11 cellular contexts compared by ENCODE assay signal in the genomic region with DNA sequence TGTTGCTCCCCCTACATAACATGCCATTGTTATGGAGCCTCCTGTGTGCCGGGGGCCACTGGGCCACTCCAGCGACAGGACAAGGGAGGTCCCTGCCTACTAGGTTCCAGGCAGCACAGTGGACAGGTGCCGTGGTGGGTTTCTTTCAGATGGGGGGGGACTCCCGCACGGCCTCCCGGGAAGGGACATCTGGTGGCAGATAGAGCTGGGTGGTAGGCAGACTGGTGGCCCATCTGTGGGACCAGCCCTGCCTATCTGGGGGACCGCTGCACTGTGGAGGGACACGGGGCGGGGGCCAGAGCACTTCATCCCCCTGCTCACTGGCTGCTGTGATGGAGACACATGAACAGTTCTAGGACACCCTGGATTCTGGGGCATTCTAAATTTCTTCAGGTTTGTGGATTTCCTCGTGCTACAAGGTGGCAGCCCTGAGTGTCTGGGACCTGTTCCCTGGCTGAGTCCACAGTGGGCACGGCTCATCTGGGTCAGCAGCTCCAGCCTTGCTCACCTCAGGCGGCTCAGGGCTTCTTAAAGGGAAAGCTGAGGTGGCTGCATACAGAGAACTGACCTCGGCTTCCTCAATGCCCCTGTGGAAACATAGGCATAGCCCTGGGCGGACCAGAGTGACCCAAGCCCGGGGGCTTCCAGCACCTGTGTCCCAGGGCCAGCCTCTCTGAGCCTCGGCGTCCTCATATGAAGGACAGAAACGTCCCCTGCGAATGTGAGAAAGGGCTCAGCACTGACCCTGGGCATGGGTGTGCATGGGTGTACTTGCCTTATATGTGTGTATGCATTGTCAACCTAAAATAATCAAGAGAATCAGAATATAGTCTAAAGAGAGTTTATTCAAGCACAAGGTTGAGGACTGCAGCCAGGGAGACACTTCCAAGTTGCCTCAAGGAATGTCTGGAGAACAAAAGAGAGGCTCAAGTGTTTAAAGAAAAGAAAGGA. TPM values are rescaled to one million over a fixed set of nuclear protein-coding genes. Genes with fewer than 3 reads are reported as not detected.
DNase-seq lines count a peak whose midpoint lies in the region; ATAC-seq, FAIRE-seq and TF ChIP-seq lines count a peak whose summit lies in the region.
"Had no signal": no experiment of that assay in that cellular context is flagged by ENCODE, and none has a peak within 500 bp of the region (broad histone marks: within the 10 kb centered on the region; RNA-seq: fewer than 3 reads in every experiment).

No MANE protein-coding gene starts in this region.

- no peaks in the 10 kb centered on the region for H3K79me2 ChIP-seq in astrocyte (ENCODE audit: insufficient read depth, low read length)

- H3K4me3 Mint-ChIP-seq in CD4-positive, alpha-beta T cell: peak overlapping the region; percentile 94
- H3K4me3 Mint-ChIP-seq in IgD-negative memory B cell: peak overlapping the region in 3 of 4 donors; percentile 76 to 88 (median 78)
- H3K4me3 Mint-ChIP-seq in astrocyte (ENCODE audit: unreplicated experiment): no peak overlapping the region
- peak overlapping the region; percentile 94 for H3K4me3 Mint-ChIP-seq in natural killer cell treated with Interleukin-12 subunit alpha and Interleukin-12 subunit beta and Interleukin-15 and Interleukin-18, amount 100 ng/mL, for 72 hours

- H3K4me1 Mint-ChIP-seq in CD4-positive, alpha-beta T cell (ENCODE audit: low read depth): peaks cover 86% of the 10 kb centered on the region
- peaks cover 25 to 63% (median 54%) of the 10 kb centered on the region in 3 donors for H3K4me1 Mint-ChIP-seq in IgD-negative memory B cell
- H3K4me1 Mint-ChIP-seq in astrocyte (ENCODE audit: low read depth, unreplicated experiment): peaks cover 3% of the 10 kb centered on the region
- peaks cover 85 to 86% of the 10 kb centered on the region in 2 donors for H3K4me1 Mint-ChIP-seq in natural killer cell treated with Interleukin-12 subunit alpha and Interleukin-12 subunit beta and Interleukin-15 and Interleukin-18, amount 100 ng/mL, for 72 hours (ENCODE audit: low read depth in 2 of 2)

- H3K36me3 Mint-ChIP-seq in CD4-positive, alpha-beta T cell (ENCODE audit: low read depth): peaks cover 93% of the 10 kb centered on the region
- no peaks in the 10 kb centered on the region for H3K36me3 Mint-ChIP-seq in IgD-negative memory B cell
- no peaks in the 10 kb centered on the region for H3K36me3 Mint-ChIP-seq in astrocyte (ENCODE audit: low read depth, unreplicated experiment)
- no peaks in the 10 kb centered on the region for H3K36me3 Mint-ChIP-seq in natural killer cell treated with Interleukin-12 subunit alpha and Interleukin-12 subunit beta and Interleukin-15 and Interleukin-18, amount 100 ng/mL, for 72 hours

- H3K4me1 ChIP-seq in astrocyte (ENCODE audit: insufficient read depth, low read length): peaks cover 4% of the 10 kb centered on the region
- H3K4me1 ChIP-seq: colonic mucosa had no signal

- H3K9me3 ChIP-seq in CD4-positive, alpha-beta T cell (ENCODE audit: control insufficient read depth, low read length): no peaks in the 10 kb centered on the region
- H3K9me3 ChIP-seq in astrocyte (ENCODE audit: insufficient read depth, low read depth, low read length): no peaks in the 10 kb centered on the region
- H3K9me3 ChIP-seq: colonic mucosa had no signal

- H3K27ac ChIP-seq in CD4-positive, alpha-beta T cell (ENCODE audit: low read depth, low read length): peak overlapping the region; percentile 95
- H3K27ac ChIP-seq in astrocyte (ENCODE audit: low read depth, low read length): no peak overlapping the region
- H3K27ac ChIP-seq: colonic mucosa had no signal

- intact Hi-C loops in CD4-positive, alpha-beta T cell (cut with DNase I, micrococcal nuclease): loop anchor here (2.0 to 5.0 kb wide), 2 partner anchors 13 to 93 kb away; no protein-coding TSS in a partner anchor

- CTCF ChIA-PET in CD4-positive, alpha-beta T cell (lab: Charles Lee): interaction anchor here (0.9 kb wide), 1 partner anchor 34 kb away, joined by 3 read pairs; no protein-coding TSS in a partner anchor

- H3K27ac Mint-ChIP-seq in CD4-positive, alpha-beta T cell: peak overlapping the region; percentile 99
- H3K27ac Mint-ChIP-seq in IgD-negative memory B cell (peak overlapping the region; percentile 68 to 88 (median 86)), astrocyte (ENCODE audit: unreplicated experiment) (peak overlapping the region; percentile 41)
- peak overlapping the region; percentile 93 to 98 for H3K27ac Mint-ChIP-seq in natural killer cell treated with Interleukin-12 subunit alpha and Interleukin-12 subunit beta and Interleukin-15 and Interleukin-18, amount 100 ng/mL, for 72 hours

- H3K27me3 Mint-ChIP-seq in CD4-positive, alpha-beta T cell: no peaks in the 10 kb centered on the region
- H3K27me3 Mint-ChIP-seq in IgD-negative memory B cell (no peaks in the 10 kb centered on the region), astrocyte (ENCODE audit: low read depth, unreplicated experiment) (peaks cover 6% of the 10 kb centered on the region)
- H3K27me3 Mint-ChIP-seq in natural killer cell treated with Interleukin-12 subunit alpha and Interleukin-12 subunit beta and Interleukin-15 and Interleukin-18, amount 100 ng/mL, for 72 hours: no peaks in the 10 kb centered on the region

- DNase-seq in CD4-positive, alpha-beta T cell: peak in 2 of 10 experiments; percentile 0 to 34
- DNase-seq in astrocyte (ENCODE audit: low read depth) (no peak), foreskin melanocyte (no peak), nucleus accumbens (lab: John Stamatoyannopoulos, UW) (no peak), NCI-H1436 (lab: John Stamatoyannopoulos, UW) (no peak), A172 (ENCODE audit: low spot score) (no peak)
- no peak for DNase-seq in natural killer cell treated with Interleukin-12 subunit alpha and Interleukin-12 subunit beta and Interleukin-15 and Interleukin-18, amount 100 ng/mL, for 72 hours (ENCODE audit: low spot score)
- DNase-seq: colonic mucosa, NCI-H1092 treated with DMSO at 0.1 percent for 48 hours had no signal

- no peaks in the 10 kb centered on the region for H3K36me3 ChIP-seq in astrocyte (ENCODE audit: insufficient read depth, low read length)
- H3K36me3 ChIP-seq: colonic mucosa had no signal

- no peak overlapping the region for H2AFZ ChIP-seq in astrocyte (ENCODE audit: low read depth, low read length)

- FAIRE-seq in astrocyte (lab: Jason Lieb, UNC): no peak
- FAIRE-seq: HTR-8/SVneo had no signal

- no peaks in the 10 kb centered on the region for H4K20me1 ChIP-seq in astrocyte (ENCODE audit: insufficient read depth, low read length)

- H3K4me2 ChIP-seq in astrocyte (ENCODE audit: low read length): peak overlapping the region; percentile 45

- no peaks in the 10 kb centered on the region for H3K27me3 ChIP-seq in CD4-positive, alpha-beta T cell (ENCODE audit: control insufficient read depth, insufficient read depth, low read length)
- H3K27me3 ChIP-seq in astrocyte (ENCODE audit: insufficient read depth, low read length): no peaks in the 10 kb centered on the region
- H3K27me3 ChIP-seq: colonic mucosa had no signal

- POLR2A ChIA-PET in CD4-positive, alpha-beta T cell (lab: Charles Lee): interaction anchor here (1.2 to 1.5 kb wide), 2 partner anchors 16 to 114 kb away, joined by 3 read pairs; no protein-coding TSS in a partner anchor

- no peak for TF ChIP-seq CTCF in CD4-positive, alpha-beta T cell (IDR thresholded peaks at IDR 0.05)
- no peak for TF ChIP-seq CTCF in astrocyte (IDR thresholded peaks at IDR 0.05; ENCODE audit: insufficient read depth, low read depth, low read length)

- no peaks in the 10 kb centered on the region for H3K9me3 Mint-ChIP-seq in CD4-positive, alpha-beta T cell
- H3K9me3 Mint-ChIP-seq in IgD-negative memory B cell (no peaks in the 10 kb centered on the region), astrocyte (ENCODE audit: unreplicated experiment) (peaks cover 4% of the 10 kb centered on the region)
- H3K9me3 Mint-ChIP-seq in natural killer cell treated with Interleukin-12 subunit alpha and Interleukin-12 subunit beta and Interleukin-15 and Interleukin-18, amount 100 ng/mL, for 72 hours: no peaks in the 10 kb centered on the region

- no peak overlapping the region for H3K4me3 ChIP-seq in astrocyte (ENCODE audit: insufficient read depth, low read depth, low read length)
- H3K4me3 ChIP-seq: colonic mucosa had no signal

- H3K9ac ChIP-seq in astrocyte (ENCODE audit: low read length): no peak overlapping the region

- ATAC-seq in CD4-positive, alpha-beta T cell (ENCODE audit: poor library complexity): no peak
- ATAC-seq in natural killer cell treated with Interleukin-12 subunit alpha and Interleukin-12 subunit beta and Interleukin-15 and Interleukin-18, amount 100 ng/mL, for 72 hours: no peak

RNA-seq across cellular contexts. Expression of a gene that starts 22.5 kb away (rescaled TPM):
- 10 to 100 TPM; 91.0 to 95.7 TPM for total RNA-seq in CD4-positive, alpha-beta T cell
- polyA plus RNA-seq in IgD-negative memory B cell: 86.1 TPM
- total RNA-seq in astrocyte: 0.09 TPM in 1 of 2 replicates, not detected in the other
- 10 to 100 TPM; 42.0 to 43.3 TPM for total RNA-seq in natural killer cell treated with Interleukin-12 subunit alpha and Interleukin-12 subunit beta and Interleukin-15 and Interleukin-18, amount 100 ng/mL, for 72 hours
- 0.10 and 0.12 TPM in 2 replicates for total RNA-seq in A172 (2014; rRNA removed; shearing (Covaris generic))

Comparison
In these comparisons a context has a peak if more than half of its experiments do, and no peak if none do; other contexts are left out.
1. H3K27ac Mint-ChIP-seq: peak in every context shown above with its lines; median percentile 99 in CD4-positive, alpha-beta T cell; 96 in natural killer cell treated with Interleukin-12 subunit alpha and Interleukin-12 subunit beta and Interleukin-15 and Interleukin-18, amount 100 ng/mL, for 72 hours; 86 in IgD-negative memory B cell; 41 in astrocyte.
2. RNA of a gene that starts 22.5 kb away (total RNA-seq): 91.0 to 95.7 TPM in CD4-positive, alpha-beta T cell and 42.0 to 43.3 TPM in natural killer cell treated with Interleukin-12 subunit alpha and Interleukin-12 subunit beta and Interleukin-15 and Interleukin-18, amount 100 ng/mL, for 72 hours; 0.10 to 0.12 TPM in A172 and 0.09 TPM in astrocyte; every median in the first group is over 10 times any median in the second.